In the genomic region with DNA sequence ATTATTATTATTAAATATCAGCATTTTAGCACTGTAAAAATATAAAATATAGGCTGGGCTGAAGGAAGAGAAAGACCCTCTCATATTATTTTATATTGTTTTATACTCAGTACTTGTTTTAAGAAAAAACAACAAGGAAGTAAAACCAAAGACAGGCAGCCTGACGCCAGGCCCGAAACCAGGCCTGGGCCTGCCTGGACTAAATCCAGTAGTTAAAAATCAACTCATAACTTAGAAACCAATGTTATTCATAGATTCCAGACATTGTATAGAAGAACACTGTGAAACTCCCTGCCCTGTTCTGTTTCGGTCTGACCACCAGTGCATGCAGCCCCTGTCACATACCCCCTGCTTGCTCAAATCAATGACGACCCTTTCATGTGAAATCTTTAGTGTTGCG, we compare ENCODE assay signal across 8 cellular contexts.
DNase-seq lines count a peak whose midpoint lies in the region; TF ChIP-seq lines count a peak whose summit lies in the region.
"Not testable (repeated sequence)": the region's sequence is repeated elsewhere in the genome, so short reads cannot be mapped to it uniquely, and the experiment has no call there.

No MANE protein-coding gene starts in this region.

- H3K23me2 ChIP-seq in H9 (ENCODE audit: insufficient read length, low read depth, low read length, poor library complexity, severe bottlenecking): not testable (repeated sequence)

- not testable (repeated sequence) for TF ChIP-seq CTCF in H9 (conservative IDR thresholded peaks at IDR 0.05); OCI-LY1 (IDR thresholded peaks at IDR 0.05; ENCODE audit: low read length); chondrocyte (IDR thresholded peaks at IDR 0.05); epithelial cell of esophagus (IDR thresholded peaks at IDR 0.05; ENCODE audit: insufficient read depth, low read depth, low read length, missing control alignments); osteocyte (IDR thresholded peaks at IDR 0.05); tibial artery (IDR thresholded peaks at IDR 0.05)

- not testable (repeated sequence) for DNase-seq in H9; chondrocyte (ENCODE audit: low spot score); osteocyte (ENCODE audit: extremely low spot score, unreplicated experiment); tibial artery
- DNase-seq in epithelial cell of esophagus (ENCODE audit: low read depth) (peak; percentile 33), kidney tubule cell (ENCODE audit: low spot score) (peak; percentile 83)

- H3K27ac Mint-ChIP-seq in H9 (peak overlapping the region; percentile 81 to 95 (median 91); a peak in 5 of 7 replicates), chondrocyte (ENCODE audit: unreplicated experiment) (peak overlapping the region; percentile 87), osteocyte (ENCODE audit: unreplicated experiment) (peak overlapping the region; percentile 64)

- H2BK5ac ChIP-seq in H9 (ENCODE audit: insufficient read length, low read length): not testable (repeated sequence)

- not testable (repeated sequence) for H2BK20ac ChIP-seq in H9 (ENCODE audit: low read depth, low read length, poor library complexity, severe bottlenecking)

- not testable (repeated sequence) for H3K4ac ChIP-seq in H9 (ENCODE audit: low read depth, low read length)

- H3K36me3 Mint-ChIP-seq in H9 (ENCODE audit: insufficient read depth in 1 of 3, low read depth in 3 of 3); chondrocyte (ENCODE audit: low read depth); osteocyte (ENCODE audit: unreplicated experiment): not testable (repeated sequence)

- not testable (repeated sequence) for H3K18ac ChIP-seq in H9 (ENCODE audit: insufficient read length, low read depth, low read length)

- H3K36me3 ChIP-seq in OCI-LY1 (ENCODE audit: insufficient read depth, low read length); mucosa of rectum (ENCODE audit: control insufficient read depth in 2 of 2, insufficient read depth in 2 of 2, low read length in 2 of 2); tibial artery: not testable (repeated sequence)

- not testable (repeated sequence) for H2BK120ac ChIP-seq in H9 (ENCODE audit: low read depth, low read length, poor library complexity, severe bottlenecking)

- H3F3A ChIP-seq in OCI-LY1 (ENCODE audit: insufficient read depth, low read length): not testable (repeated sequence)

- H3K4me2 ChIP-seq in H9 (ENCODE audit: insufficient read depth, insufficient read length, low read length); OCI-LY1 (ENCODE audit: low read length): not testable (repeated sequence)

- not testable (repeated sequence) for H2BK15ac ChIP-seq in H9 (ENCODE audit: low read depth, low read length)

- not testable (repeated sequence) for H3K27me3 Mint-ChIP-seq in H9 (ENCODE audit: low read depth); chondrocyte (ENCODE audit: low read depth); osteocyte (ENCODE audit: unreplicated experiment)

- peaks cover 38 to 42% of the 10 kb centered on the region in 2 experiments for H3K4me1 Mint-ChIP-seq in H9
- peaks cover 10% of the 10 kb centered on the region for H3K4me1 Mint-ChIP-seq in chondrocyte (ENCODE audit: low read depth)
- peaks cover 11% of the 10 kb centered on the region for H3K4me1 Mint-ChIP-seq in osteocyte (ENCODE audit: unreplicated experiment)

- H2AFZ ChIP-seq in H9 (ENCODE audit: low read length): not testable (repeated sequence)
- peak overlapping the region; percentile 94; the same call in 1 of the 2 replicates for H2AFZ ChIP-seq in OCI-LY1 (ENCODE audit: low read length)

- H3K4me3 Mint-ChIP-seq in H9; chondrocyte (ENCODE audit: unreplicated experiment); osteocyte (ENCODE audit: unreplicated experiment): not testable (repeated sequence)

- not testable (repeated sequence) for H3K23ac ChIP-seq in H9 (ENCODE audit: insufficient read length, low read depth, low read length)

- not testable (repeated sequence) for H4K8ac ChIP-seq in H9 (replicated peaks; ENCODE audit: insufficient read length, low read depth, low read length)

- H3K14ac ChIP-seq in H9 (ENCODE audit: insufficient read depth, low read length): not testable (repeated sequence)

- not testable (repeated sequence) for H3K4me1 ChIP-seq in H9 (ENCODE audit: insufficient read depth, low read length); mucosa of rectum (ENCODE audit: control insufficient read depth in 2 of 2, insufficient read depth in 2 of 2, low read length in 2 of 2)
- peaks cover 16% of the 10 kb centered on the region for H3K4me1 ChIP-seq in OCI-LY1 (ENCODE audit: insufficient read depth, low read length, severe bottlenecking)
- peaks cover 0 to 10% (median 0%) of the 10 kb centered on the region in 4 donors for H3K4me1 ChIP-seq in tibial artery

- H3K27me3 ChIP-seq in H9 (ENCODE audit: insufficient read depth, low read length); OCI-LY1 (ENCODE audit: insufficient read depth, low read length); mucosa of rectum (ENCODE audit: control insufficient read depth in 2 of 2, insufficient read depth in 2 of 2, low read length in 2 of 2); tibial artery: not testable (repeated sequence)

- not testable (repeated sequence) for H3K79me2 ChIP-seq in H9 (ENCODE audit: insufficient read depth, low read length); OCI-LY1 (ENCODE audit: insufficient read depth, low read length)

- H3T11ph ChIP-seq in H9 (ENCODE audit: low read length): not testable (repeated sequence)

- not testable (repeated sequence) for H3K9me2 ChIP-seq in OCI-LY1 (ENCODE audit: low read depth, low read length)

- not testable (repeated sequence) for H2AK5ac ChIP-seq in H9 (ENCODE audit: insufficient read length, low read length)

- H3K79me1 ChIP-seq in H9 (ENCODE audit: insufficient read depth, low read depth, low read length, poor library complexity, severe bottlenecking): not testable (repeated sequence)

- H4K91ac ChIP-seq in H9 (ENCODE audit: insufficient read length, low read depth, low read length): not testable (repeated sequence)

- WGBS in H9 (ENCODE audit: extremely low coverage, insufficient read length, low lambda C conversion rate): no CpG with 5 or more reads among the region's 5 CpGs

- not testable (repeated sequence) for H4K20me1 ChIP-seq in H9 (ENCODE audit: control insufficient read depth, insufficient read depth, insufficient read length); OCI-LY1 (ENCODE audit: insufficient read depth, low read length)

- H2BK12ac ChIP-seq in H9 (ENCODE audit: insufficient read length, low read depth, low read length): not testable (repeated sequence)

- H3K9me3 Mint-ChIP-seq in H9; chondrocyte (ENCODE audit: low read depth); osteocyte (ENCODE audit: unreplicated experiment): not testable (repeated sequence)

- not testable (repeated sequence) for H4K5ac ChIP-seq in H9 (ENCODE audit: insufficient read length, low read depth, low read length)

- H3K9ac ChIP-seq in H9 (ENCODE audit: extremely low read depth, insufficient read length, low read length); OCI-LY1 (ENCODE audit: low read length); mucosa of rectum (ENCODE audit: low read depth in 1 of 2, low read length in 2 of 2): not testable (repeated sequence)

- not testable (repeated sequence) for H3K9me3 ChIP-seq in H9 (ENCODE audit: control insufficient read depth, low read depth, low read length); OCI-LY1 (ENCODE audit: low read length); mucosa of rectum (ENCODE audit: control insufficient read depth in 2 of 2, low read length in 2 of 2); tibial artery

- not testable (repeated sequence) for H3K4me3 ChIP-seq in OCI-LY1 (ENCODE audit: low read depth, low read length, poor library complexity, severe bottlenecking); epithelial cell of esophagus (ENCODE audit: low read length); mucosa of rectum (ENCODE audit: low read length in 2 of 2); tibial artery

- not testable (repeated sequence) for H3K56ac ChIP-seq in H9 (ENCODE audit: insufficient read length, low read depth, low read length)

- not testable (repeated sequence) for H3K27ac ChIP-seq in H9 (ENCODE audit: insufficient read length, low read depth, low read length)
- H3K27ac ChIP-seq in OCI-LY1 (ENCODE audit: low read depth, low read length, poor library complexity, severe bottlenecking) (peak overlapping the region; percentile 35), mucosa of rectum (ENCODE audit: low read depth in 2 of 2, low read length in 2 of 2) (peak overlapping the region; percentile 23 to 37), tibial artery (peak overlapping the region; percentile 15 to 28)

- intact Hi-C loops in tibial artery (cut with DNase I; ENCODE audit: low total_unique reads): not testable (repeated sequence)
